17 cellular contexts compared by ENCODE assay signal in the genomic region with DNA sequence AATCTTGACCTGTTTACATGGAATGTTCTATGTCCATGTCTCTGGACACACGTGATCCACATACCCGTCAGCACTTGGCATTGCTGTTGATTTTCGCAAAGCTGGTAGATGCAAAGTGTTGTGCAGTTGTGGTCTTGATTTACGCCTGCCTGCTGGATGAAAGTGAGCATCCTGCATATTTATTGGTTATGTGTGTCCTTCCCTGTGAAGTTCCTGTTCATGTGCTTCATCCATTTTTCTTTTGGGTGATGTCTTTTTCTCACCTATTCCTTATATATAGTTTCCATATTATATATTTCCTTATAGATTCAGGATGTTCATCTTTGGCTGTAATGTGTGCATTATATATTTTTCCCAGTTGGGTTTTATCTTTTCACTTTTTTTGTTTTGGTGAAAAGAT. TPM values are rescaled to one million over a fixed set of nuclear protein-coding genes. Genes with fewer than 3 reads are reported as not detected.
DNase-seq lines count a peak whose midpoint lies in the region; ATAC-seq and TF ChIP-seq lines count a peak whose summit lies in the region.
"Had no signal": no experiment of that assay in that cellular context is flagged by ENCODE, and none has a peak within 500 bp of the region (broad histone marks: within the 10 kb centered on the region; RNA-seq: fewer than 3 reads in every experiment).

No MANE protein-coding gene starts in this region.

- H3K4me3 ChIP-seq in left ventricle myocardium inferior: no peak overlapping the region
- no peak overlapping the region for H3K4me3 ChIP-seq in heart right ventricle
- H3K4me3 ChIP-seq: A549; BLaER1 treated with 17β-estradiol and CSF1 and Interleukin-3, amounts not matched to agents 10 nM and 100 nM had no signal

- DNase-seq in left ventricle myocardium inferior (no peak), heart right ventricle (no peak)
- no peak for DNase-seq in stimulated activated naive CD8-positive, alpha-beta T cell treated with anti-CD3 and anti-CD28 coated beads, Interleukin-15, Interleukin-2, amounts not matched to agents 100 U/mL and 50 U/mL, for 24 hours
- DNase-seq: AML-193; Caco-2; Calu3; CD4-positive, alpha-beta T cell; CD8-positive, alpha-beta T cell; DMS79 treated with DMSO at 0.1 percent for 48 hours; GF-D8 had no signal

- TF ChIP-seq CTCF in left ventricle myocardium inferior (IDR thresholded peaks at IDR 0.05; ENCODE audit: borderline replicate concordance) (no peak), heart right ventricle (IDR thresholded peaks at IDR 0.05) (no peak)

- no peaks in the 10 kb centered on the region for H3K27me3 Mint-ChIP-seq in stimulated activated naive CD8-positive, alpha-beta T cell treated with anti-CD3 and anti-CD28 coated beads, Interleukin-15, Interleukin-2, amounts not matched to agents 100 ng/mL and 50 ng/mL, for 24 hours
- H3K27me3 Mint-ChIP-seq: B cell; CD4-positive, alpha-beta T cell had no signal

- no peaks in the 10 kb centered on the region for H3K9me3 ChIP-seq in left ventricle myocardium inferior (replicated peaks)
- H3K9me3 ChIP-seq in heart right ventricle: peaks cover 0 to 6% (median 0%) of the 10 kb centered on the region in 11 donors
- H3K9me3 ChIP-seq: A549, Caco-2 had no signal

- H3K4me1 Mint-ChIP-seq in stimulated activated naive CD8-positive, alpha-beta T cell treated with anti-CD3 and anti-CD28 coated beads, Interleukin-15, Interleukin-2, amounts not matched to agents 100 ng/mL and 50 ng/mL, for 24 hours (ENCODE audit: low read depth): peaks cover 79% of the 10 kb centered on the region

- H3K36me3 ChIP-seq in left ventricle myocardium inferior: peaks cover 16% of the 10 kb centered on the region
- H3K36me3 ChIP-seq in heart right ventricle: peaks cover 0 to 35% (median 0%) of the 10 kb centered on the region in 9 donors

- ATAC-seq in heart right ventricle: no peak
- ATAC-seq in stimulated activated naive CD8-positive, alpha-beta T cell treated with anti-CD3 and anti-CD28 coated beads, Interleukin-15, Interleukin-2, amounts not matched to agents 100 U/mL and 50 U/mL, for 24 hours: no peak
- no peak for ATAC-seq in HG03045 (IDR thresholded peaks at IDR 0.05; ENCODE audit: unreplicated experiment)
- ATAC-seq: A549; CD8-positive, alpha-beta T cell had no signal

- peaks cover 74% of the 10 kb centered on the region for H3K36me3 Mint-ChIP-seq in stimulated activated naive CD8-positive, alpha-beta T cell treated with anti-CD3 and anti-CD28 coated beads, Interleukin-15, Interleukin-2, amounts not matched to agents 100 ng/mL and 50 ng/mL, for 24 hours (ENCODE audit: low read depth)

- no peak overlapping the region for H3K4me3 Mint-ChIP-seq in stimulated activated naive CD8-positive, alpha-beta T cell treated with anti-CD3 and anti-CD28 coated beads, Interleukin-15, Interleukin-2, amounts not matched to agents 100 ng/mL and 50 ng/mL, for 24 hours
- H3K4me3 Mint-ChIP-seq: B cell; CD4-positive, alpha-beta T cell; CD8-positive, alpha-beta T cell had no signal

- WGBS in heart right ventricle, 2 donors: 59 to 85% methylated on average over 4 of the region's 4 CpGs

- peaks cover 4% of the 10 kb centered on the region for H3K9me3 Mint-ChIP-seq in stimulated activated naive CD8-positive, alpha-beta T cell treated with anti-CD3 and anti-CD28 coated beads, Interleukin-15, Interleukin-2, amounts not matched to agents 100 ng/mL and 50 ng/mL, for 24 hours
- H3K9me3 Mint-ChIP-seq: CD4-positive, alpha-beta T cell had no signal

- peak overlapping the region; percentile 94 for H3K27ac ChIP-seq in left ventricle myocardium inferior (replicated peaks)
- H3K27ac ChIP-seq in heart right ventricle: no peak overlapping the region
- H3K27ac ChIP-seq: 22Rv1; A549; BLaER1 treated with 17β-estradiol and CSF1 and Interleukin-3, amounts not matched to agents 10 nM and 100 nM; C4-2B had no signal

- peak overlapping the region; percentile 54 for H3K27ac Mint-ChIP-seq in stimulated activated naive CD8-positive, alpha-beta T cell treated with anti-CD3 and anti-CD28 coated beads, Interleukin-15, Interleukin-2, amounts not matched to agents 100 ng/mL and 50 ng/mL, for 24 hours
- H3K27ac Mint-ChIP-seq: B cell; CD4-positive, alpha-beta T cell; CD8-positive, alpha-beta T cell had no signal

- intact Hi-C loops in left ventricle myocardium inferior (cut with micrococcal nuclease): no loop called here
- intact Hi-C loops in heart right ventricle (cut with DNase I): loop anchor here in 2 of 10 donors (2.0 to 10.0 kb wide), 2 partner anchors 45 to 53 kb away; no protein-coding TSS in a partner anchor

- H3K27me3 ChIP-seq in left ventricle myocardium inferior (ENCODE audit: low read depth) (no peaks in the 10 kb centered on the region), heart right ventricle (no peaks in the 10 kb centered on the region)

- H3K4me1 ChIP-seq in left ventricle myocardium inferior (peaks cover 78% of the 10 kb centered on the region), heart right ventricle (peaks cover 5 to 66% (median 52%) of the 10 kb centered on the region in 9 donors)

RNA-seq across cellular contexts. Expression of a gene that starts 6.5 kb away (rescaled TPM):
- 79.6 TPM for total RNA-seq in left ventricle myocardium inferior
- total RNA-seq in heart right ventricle: 100 to 1,000 TPM in 1 of 10 donors, 10 to 100 TPM in 9; 54.6 to 110 (median 66.5) TPM
- polyA plus RNA-seq in heart right ventricle: 10 to 100 TPM; 19.7 to 20.7 TPM
